Comparison of ENCODE assay signal across 8 cellular contexts in genomic region chr17:68247445-68248198, GRCh38. TPM values are rescaled to one million over a fixed set of nuclear protein-coding genes. Genes with fewer than 3 reads are reported as not detected.
A peak's percentile ranks its signal among the peaks of the same experiment; 100 is the strongest.
DNase-seq lines count a peak whose midpoint lies in the region; ATAC-seq, FAIRE-seq and TF ChIP-seq lines count a peak whose summit lies in the region.

Gene AMZ2, plus strand, starts transcription at chr17:68248043. Its CDS starts 2,145 bp downstream, at chr17:68250188.

- peak; percentile 92 for FAIRE-seq in GM18507 (lab: Jason Lieb, UNC)

- TF ChIP-seq POLR2A in uterus (IDR thresholded peaks at IDR 0.05) = peak; percentile 94 to 99

- intact Hi-C loops in ascending aorta (cut with DNase I) (loop anchor here (1.0 to 2.0 kb wide), 4 partner anchors 43 to 267 kb away; partner anchors contain the start of gene WIPI1), right cardiac atrium (cut with DNase I) (loop anchor here in 2 of 4 donors (5.0 kb wide), 1 partner anchor 40 kb away; no protein-coding TSS in a partner anchor), uterus (cut with DNase I; ENCODE audit: low total_unique reads) (no loop called here)

- H3K4me3 Mint-ChIP-seq in T-helper 2 cell treated with Interferon-gamma antibody and Interleukin-4, amounts not matched to agents 5 μg/mL and 100 μg/mL, for 36 hours = peak within 1 kb of the TSS; percentile 87

- H3K27me3 Mint-ChIP-seq in T-helper 2 cell treated with Interferon-gamma antibody and Interleukin-4, amounts not matched to agents 5 μg/mL and 100 μg/mL, for 36 hours (ENCODE audit: low read depth) = no peaks in the 10 kb centered on the region

- no peaks in the 10 kb centered on the region for H3K9me3 Mint-ChIP-seq in T-helper 2 cell treated with Interferon-gamma antibody and Interleukin-4, amounts not matched to agents 5 μg/mL and 100 μg/mL, for 36 hours

- ATAC-seq in HG02981 (IDR thresholded peaks at IDR 0.05; ENCODE audit: unreplicated experiment) (peak; percentile 87), right cardiac atrium (peak; percentile 99)

- H3K9me3 ChIP-seq in ascending aorta (no peaks in the 10 kb centered on the region), right cardiac atrium (ENCODE audit: control insufficient read depth, low read length) (no peaks in the 10 kb centered on the region), uterus (no peaks in the 10 kb centered on the region)

- no peaks in the 10 kb centered on the region for H3K27me3 ChIP-seq in ascending aorta
- no peaks in the 10 kb centered on the region for H3K27me3 ChIP-seq in right cardiac atrium (ENCODE audit: control insufficient read depth, insufficient read depth)
- no peaks in the 10 kb centered on the region for H3K27me3 ChIP-seq in uterus

- H3K36me3 Mint-ChIP-seq in T-helper 2 cell treated with Interferon-gamma antibody and Interleukin-4, amounts not matched to agents 5 μg/mL and 100 μg/mL, for 36 hours (ENCODE audit: low read depth) = peaks cover 30% of the 10 kb centered on the region

- peaks cover 2 to 12% of the 10 kb centered on the region in 2 donors for H3K36me3 ChIP-seq in ascending aorta
- no peaks in the 10 kb centered on the region for H3K36me3 ChIP-seq in uterus

- TF ChIP-seq CTCF in ascending aorta (IDR thresholded peaks at IDR 0.05) = no peak
- TF ChIP-seq CTCF in uterus (IDR thresholded peaks at IDR 0.05) = peak in 2 of 4 experiments; percentile 11 to 14

- H3K27ac ChIP-seq in ascending aorta (peak within 1 kb of the TSS; percentile 96 to 97), right cardiac atrium (ENCODE audit: low read length) (peak within 1 kb of the TSS; percentile 81), uterus (peak within 1 kb of the TSS; percentile 90 to 99)

- peaks cover 40% of the 10 kb centered on the region for H3K4me1 Mint-ChIP-seq in T-helper 2 cell treated with Interferon-gamma antibody and Interleukin-4, amounts not matched to agents 5 μg/mL and 100 μg/mL, for 36 hours (ENCODE audit: low read depth)

- peak within 1 kb of the TSS; percentile 83 to 90 for H3K4me3 ChIP-seq in ascending aorta
- peak within 1 kb of the TSS; percentile 57 for H3K4me3 ChIP-seq in right cardiac atrium (ENCODE audit: low read length)
- H3K4me3 ChIP-seq in uterus = peak within 1 kb of the TSS; percentile 66 to 95

- peak; percentile 76 for DNase-seq in GM18507 (ENCODE audit: extremely low spot score, insufficient read length, low read depth)
- DNase-seq in NCI-H2029 (lab: John Stamatoyannopoulos, UW) = peak; percentile 76
- peak; percentile 98 for DNase-seq in T-helper 2 cell treated with Interferon-gamma antibody and Interleukin-4, amounts not matched to agents 5 μg/mL and 100 μg/mL, for 36 hours (ENCODE audit: low spot score)
- DNase-seq in ascending aorta (ENCODE audit: low spot score in 2 of 2) = peak; percentile 72 to 95
- DNase-seq in right cardiac atrium = peak; percentile 95 to 99 (median 98)
- peak; percentile 96 for DNase-seq in putamen (ENCODE audit: low spot score)
- peak; percentile 90 to 97 for DNase-seq in uterus

- H3K4me1 ChIP-seq in ascending aorta = peaks cover 0 to 14% of the 10 kb centered on the region in 2 donors
- H3K4me1 ChIP-seq in right cardiac atrium (ENCODE audit: control insufficient read depth, insufficient read depth, low read length) = peaks cover 2% of the 10 kb centered on the region
- H3K4me1 ChIP-seq in uterus = no peaks in the 10 kb centered on the region

- WGBS in right cardiac atrium = under 1% methylated on average over 97 of the region's 97 CpGs

- peak within 1 kb of the TSS; percentile 94 for H3K27ac Mint-ChIP-seq in T-helper 2 cell treated with Interferon-gamma antibody and Interleukin-4, amounts not matched to agents 5 μg/mL and 100 μg/mL, for 36 hours

RNA-seq across cellular contexts. Expression of gene AMZ2, which starts in this region (rescaled TPM):
- total RNA-seq in ascending aorta (41.6 TPM), right cardiac atrium (10 to 100 TPM; 73.9 to 98.3 (median 93.0) TPM), uterus (10 to 100 TPM; 26.9 to 60.9 (median 35.1) TPM)
- polyA plus RNA-seq in right cardiac atrium = 97.6 TPM

Comparison
In these comparisons a context has a peak if more than half of its experiments do, and no peak if none do; other contexts are left out.
1. Peak in every context shown above with its lines: DNase-seq, ATAC-seq, H3K4me3 ChIP-seq and H3K27ac ChIP-seq.